14 cellular contexts compared by ENCODE assay signal in the genomic region with DNA sequence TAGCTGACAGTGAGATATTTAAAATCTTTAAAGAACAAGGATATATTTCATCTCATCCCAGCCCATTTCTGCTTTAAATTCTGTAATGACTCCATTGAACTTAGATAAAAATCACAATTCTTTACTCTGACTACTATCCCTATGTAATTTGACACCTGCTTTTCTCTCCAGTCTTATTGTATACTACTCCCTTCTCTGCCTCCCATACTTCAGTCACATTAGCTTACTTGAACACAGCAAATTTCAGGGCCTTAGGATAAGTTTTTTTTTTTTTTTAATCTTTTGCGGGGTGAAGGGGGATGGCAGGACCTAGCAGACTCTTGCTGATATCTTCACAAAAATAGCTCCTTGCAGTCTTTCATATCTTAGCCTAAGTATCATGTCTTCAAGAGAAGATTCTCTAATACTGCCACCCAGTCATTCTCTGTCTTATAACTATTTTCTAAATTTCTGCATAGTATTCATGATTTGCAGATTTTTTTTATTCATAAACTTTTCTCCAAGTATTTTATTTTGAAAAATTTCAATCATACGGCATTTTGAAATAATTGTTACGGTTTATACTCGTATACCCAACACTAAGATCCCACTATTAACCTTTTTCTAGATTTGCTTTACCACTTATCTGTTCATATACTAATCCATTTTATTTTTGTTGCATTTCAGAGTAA.
"Had no signal": no experiment of that assay in that cellular context is flagged by ENCODE, and none has a peak within 500 bp of the region (broad histone marks: within the 10 kb centered on the region; RNA-seq: fewer than 3 reads in every experiment).

No MANE protein-coding gene starts in this region.

- H3K9me3 ChIP-seq: adrenal gland, stomach, thoracic aorta had no signal

- H3K27me3 ChIP-seq: adrenal gland, hepatocyte, stomach had no signal

- H3K9me3 Mint-ChIP-seq: activated naive CD4-positive, alpha-beta T cell treated with anti-CD3 and anti-CD28 coated beads, Interleukin-2, amount 10 ng/mL, durations not matched to agents 7 days and 5 days; activated T-helper 2 cell treated with anti-CD3 and anti-CD28 coated beads, Interferon-gamma antibody, Interleukin-2, Interleukin-4, amounts not matched to agents 10 μg/mL and 5 μg/mL and 100 μg/mL, durations not matched to agents 14 hours and 24 hours and 36 hours had no signal

- H3K27ac Mint-ChIP-seq: activated naive CD4-positive, alpha-beta T cell treated with anti-CD3 and anti-CD28 coated beads, Interleukin-2, amount 10 ng/mL, durations not matched to agents 7 days and 5 days; activated T-helper 2 cell treated with anti-CD3 and anti-CD28 coated beads, Interferon-gamma antibody, Interleukin-2, Interleukin-4, amounts not matched to agents 10 μg/mL and 5 μg/mL and 100 μg/mL, durations not matched to agents 14 hours and 24 hours and 36 hours had no signal

- H3K36me3 ChIP-seq: adrenal gland, thoracic aorta, WERI-Rb-1 had no signal

- H3K4me3 Mint-ChIP-seq: activated naive CD4-positive, alpha-beta T cell treated with anti-CD3 and anti-CD28 coated beads, Interleukin-2, amount 10 ng/mL, durations not matched to agents 7 days and 5 days had no signal

- H3K27me3 Mint-ChIP-seq: activated naive CD4-positive, alpha-beta T cell treated with anti-CD3 and anti-CD28 coated beads, Interleukin-2, amount 10 ng/mL, durations not matched to agents 7 days and 5 days had no signal

- DNase-seq: activated CD4-positive, alpha-beta T cell treated with anti-CD3 and anti-CD28 coated beads for 48 hours; activated naive CD4-positive, alpha-beta T cell treated with anti-CD3 and anti-CD28 coated beads, Interleukin-2, amount 10 ng/mL, durations not matched to agents 7 days and 5 days; adrenal gland; caudate nucleus; effector CD4-positive, alpha-beta T cell; kidney glomerular epithelial cell; stimulated activated CD4-positive, alpha-beta T cell treated with anti-CD3 and anti-CD28 coated beads, Interleukin-2, amount 100 ng/mL, for 48 hours; stomach; WERI-Rb-1 had no signal

- H3K36me3 Mint-ChIP-seq: activated naive CD4-positive, alpha-beta T cell treated with anti-CD3 and anti-CD28 coated beads, Interleukin-2, amount 10 ng/mL, durations not matched to agents 7 days and 5 days had no signal

- H3K4me3 ChIP-seq: adrenal gland, coronary artery, hepatocyte, stomach, thoracic aorta had no signal

- H3K27ac ChIP-seq: adrenal gland, coronary artery, epithelial cell of prostate, hepatocyte, stomach, thoracic aorta, WERI-Rb-1 had no signal
